ENCODE assay signal across 8 cellular contexts in genomic region chr19:58474997-58475713, GRCh38. TPM values are rescaled to one million over a fixed set of nuclear protein-coding genes. Genes with fewer than 3 reads are reported as not detected.
DNase-seq lines count a peak whose midpoint lies in the region; ATAC-seq and TF ChIP-seq lines count a peak whose summit lies in the region.

No MANE protein-coding gene starts in this region.

- H3K4me3 ChIP-seq in sigmoid colon: peak overlapping the region; percentile 57 to 78 (median 66)

- no peak for TF ChIP-seq EP300 in sigmoid colon (IDR thresholded peaks at IDR 0.05)

- CTCF ChIA-PET in RWPE1 (lab: Yijun Ruan, JAX): interaction anchor here (0.7 to 1.1 kb wide), 2 partner anchors 15 to 67 kb away, joined by 3 to 6 read pairs; partner anchors contain the start of gene ZNF584

- peak overlapping the region; percentile 98 for H3K27ac ChIP-seq in 22Rv1
- H3K27ac ChIP-seq in RWPE1: peak overlapping the region; percentile 93
- peak overlapping the region; percentile 89 to 93 (median 92) for H3K27ac ChIP-seq in sigmoid colon

- peak; percentile 3 for ATAC-seq in GM19438 (IDR thresholded peaks at IDR 0.05; ENCODE audit: low read depth, unreplicated experiment)

- no peaks in the 10 kb centered on the region for H3K9me3 ChIP-seq in sigmoid colon

- no peak for TF ChIP-seq CTCF in 22Rv1 (IDR thresholded peaks at IDR 0.05)
- no peak for TF ChIP-seq CTCF in RWPE1 (conservative IDR thresholded peaks at IDR 0.05; ENCODE audit: low read depth)
- no peak for TF ChIP-seq CTCF in sigmoid colon (IDR thresholded peaks at IDR 0.05)

- POLR2A ChIA-PET in RWPE1 (lab: Yijun Ruan, JAX; ENCODE audit: low non-redundant PET): interaction anchor here (0.9 kb wide), 1 partner anchor 44 kb away, joined by 6 read pairs; no protein-coding TSS in a partner anchor

- TF ChIP-seq POLR2A in sigmoid colon (IDR thresholded peaks at IDR 0.05): no peak

- H3K36me3 ChIP-seq in sigmoid colon: peaks cover 12 to 45% (median 18%) of the 10 kb centered on the region in 4 donors

- WGBS in sigmoid colon, 2 donors: 24 to 25% methylated on average over 27 of the region's 27 CpGs

- intact Hi-C loops in sigmoid colon (cut with DNase I): no loop called here

- peaks cover 0 to 22% (median 21%) of the 10 kb centered on the region in 4 donors for H3K4me1 ChIP-seq in sigmoid colon

- no peaks in the 10 kb centered on the region for H3K27me3 ChIP-seq in sigmoid colon

- DNase-seq in RWPE1 (ENCODE audit: low spot score) (no peak), fibroblast of peridontal ligament (ENCODE audit: extremely low read depth) (peak; percentile 49), sigmoid colon (no peak), dedifferentiated amniotic fluid mesenchymal stem cell (ENCODE audit: extremely low spot score) (no peak), GDM1 (lab: John Stamatoyannopoulos, UW) (no peak)
- no peak for DNase-seq in activated effector memory CD4-positive, alpha-beta T cell treated with anti-CD3 and anti-CD28 coated beads, Interleukin-2, amount 50 U/mL, for 16 hours

RNA-seq across cellular contexts. Expression of gene ZNF446, which starts 1.0 kb away (rescaled TPM):
- total RNA-seq in sigmoid colon: 10 to 100 TPM; 10.7 to 20.8 (median 16.5) TPM
- polyA plus RNA-seq in sigmoid colon: 10 to 100 TPM in 1 of 3 donors, 1 to 10 TPM in 2; 4.4 to 11.4 (median 5.4) TPM

RNA-seq across cellular contexts. Expression of gene ZNF324, which starts 8.3 kb away (rescaled TPM):
- total RNA-seq in sigmoid colon: 10 to 100 TPM; 10.5 to 16.4 (median 14.0) TPM
- polyA plus RNA-seq in sigmoid colon: 1 to 10 TPM; 3.6 to 8.8 (median 4.6) TPM

RNA-seq across cellular contexts. Expression of gene ZNF324B, which starts 23.7 kb away (rescaled TPM):
- 1 to 10 TPM; 5.4 to 9.7 (median 6.1) TPM for total RNA-seq in sigmoid colon
- 1 to 10 TPM in 2 of 3 donors, under 1 TPM in 1; 0.60 to 5.3 (median 2.1) TPM for polyA plus RNA-seq in sigmoid colon

RNA-seq across cellular contexts. Expression of gene ZNF132, which starts 35.2 kb away (rescaled TPM):
- 10 to 100 TPM in 1 of 4 donors, 1 to 10 TPM in 3; 5.3 to 12.2 (median 6.4) TPM for total RNA-seq in sigmoid colon
- polyA plus RNA-seq in sigmoid colon: 1 to 10 TPM in 1 of 3 donors, under 1 TPM in 1, not detected in 1; 0.60 to 1.7 TPM

RNA-seq across cellular contexts. Expression of gene SLC27A5, which starts 36.6 kb away (rescaled TPM):
- 10 to 100 TPM in 1 of 4 donors, 1 to 10 TPM in 3; 4.2 to 13.5 (median 8.7) TPM for total RNA-seq in sigmoid colon
- polyA plus RNA-seq in sigmoid colon: 10 to 100 TPM in 1 of 3 donors, 1 to 10 TPM in 2; 2.3 to 22.9 (median 6.0) TPM
